ENCODE assay signal across 8 cellular contexts in the genomic region with DNA sequence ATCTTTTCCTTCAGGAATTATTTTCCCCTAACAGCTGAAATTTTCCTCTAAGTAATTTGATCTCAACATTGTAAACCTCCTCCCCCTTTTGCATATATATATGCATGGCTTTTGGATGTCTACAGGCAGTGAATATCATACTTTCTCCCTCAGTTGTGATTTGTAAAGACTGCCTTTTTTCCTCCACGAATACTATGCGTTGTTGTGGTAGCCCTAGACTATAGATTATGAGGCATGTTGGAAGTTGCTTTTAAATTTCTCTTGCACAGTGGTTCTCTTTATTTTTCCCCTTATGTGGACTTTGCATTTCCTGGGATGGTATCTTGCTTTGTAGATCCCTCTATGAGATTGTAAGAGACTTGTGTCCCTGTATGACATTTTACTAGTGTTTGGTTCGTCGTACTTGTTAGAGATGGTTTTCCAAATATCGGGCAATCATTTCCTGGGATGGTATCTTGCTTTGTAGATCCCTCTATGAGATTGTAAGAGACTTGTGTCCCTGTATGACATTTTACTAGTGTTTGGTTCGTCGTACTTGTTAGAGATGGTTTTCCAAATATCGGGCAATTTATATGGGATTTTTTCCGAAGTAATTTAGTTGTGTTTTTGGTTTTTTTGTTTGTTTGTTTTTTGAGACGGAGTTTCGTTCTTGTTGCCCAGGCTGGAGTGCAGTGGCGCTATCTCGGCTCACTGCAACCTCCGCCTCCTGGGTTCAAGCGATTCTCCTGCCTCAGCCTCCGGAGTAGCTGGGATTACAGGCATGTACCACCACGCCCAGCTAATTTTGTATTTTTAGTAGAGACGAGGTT. TPM values are rescaled to one million over a fixed set of nuclear protein-coding genes. Genes with fewer than 3 reads are reported as not detected.
DNase-seq lines count a peak whose midpoint lies in the region; ATAC-seq and TF ChIP-seq lines count a peak whose summit lies in the region.
"Not testable (repeated sequence)": the region's sequence is repeated elsewhere in the genome, so short reads cannot be mapped to it uniquely, and the experiment has no call there.

No MANE protein-coding gene starts in this region.

- not testable (repeated sequence) for ATAC-seq in T-helper 17 cell, right lobe of liver

- H3K4me3 Mint-ChIP-seq in Calu3 (ENCODE audit: low read depth, unreplicated experiment) = peak overlapping the region; percentile 93
- H3K4me3 Mint-ChIP-seq in T-helper 17 cell = peak overlapping the region; percentile 99

- not testable (repeated sequence) for TF ChIP-seq POLR2A in esophagus muscularis mucosa (IDR thresholded peaks at IDR 0.05; ENCODE audit: low read depth); right lobe of liver (IDR thresholded peaks at IDR 0.05); transverse colon (IDR thresholded peaks at IDR 0.05)

- H3K4me2 ChIP-seq in parathyroid adenoma (ENCODE audit: low read length) = peak overlapping the region; percentile 90

- BruUV-seq in Calu3 (replicated peaks; lab: Mats Ljungman, UMichigan) = TSS peak; percentile 19

- TF ChIP-seq CTCF in Calu3 (IDR thresholded peaks at IDR 0.05; ENCODE audit: unreplicated experiment); astrocyte of the cerebellum (IDR thresholded peaks at IDR 0.05; ENCODE audit: low read depth, low read length, missing control alignments); esophagus muscularis mucosa (IDR thresholded peaks at IDR 0.05); right lobe of liver (IDR thresholded peaks at IDR 0.05); parathyroid adenoma (IDR thresholded peaks at IDR 0.05); transverse colon (IDR thresholded peaks at IDR 0.05): not testable (repeated sequence)

- H3K9me3 ChIP-seq in T-helper 17 cell (ENCODE audit: control insufficient read depth, low read length, poor library complexity, severe bottlenecking); esophagus muscularis mucosa; right lobe of liver; parathyroid adenoma (ENCODE audit: control insufficient read depth, low read length); transverse colon: not testable (repeated sequence)

- DNase-seq in Calu3; T-helper 17 cell; astrocyte of the cerebellum (ENCODE audit: low read depth); esophagus muscularis mucosa (ENCODE audit: extremely low spot score); right lobe of liver; transverse colon: not testable (repeated sequence)
- peak; percentile 12 for DNase-seq in KBM-7

- H3K4me1 ChIP-seq in esophagus muscularis mucosa (peaks cover 32 to 68% (median 55%) of the 10 kb centered on the region in 4 donors), right lobe of liver (peaks cover 0 to 35% (median 3%) of the 10 kb centered on the region in 4 donors), parathyroid adenoma (peaks cover 10% of the 10 kb centered on the region), transverse colon (peaks cover 7 to 69% (median 32%) of the 10 kb centered on the region in 4 donors)

- peaks cover 63% of the 10 kb centered on the region for H3K79me2 ChIP-seq in parathyroid adenoma

- whole genome bisulfite sequencing in esophagus muscularis mucosa = 82% methylated on average over 18 of the region's 18 CpGs
- WGBS in right lobe of liver (ENCODE audit: insufficient coverage, low coverage, low lambda C conversion rate, missing lambda C conversion rate) = 62% methylated on average over 13 of the region's 18 CpGs
- WGBS in transverse colon (ENCODE audit: low coverage in 1 of 2), 2 donors = 67 to 69% methylated on average over 10 to 18 of the region's 18 CpGs

- H3K27ac ChIP-seq in esophagus muscularis mucosa (replicated peaks in 1 of 4) = peak overlapping the region; percentile 96 to 98 (median 96)
- H3K27ac ChIP-seq in right lobe of liver = peak overlapping the region in 1 of 3 donors; percentile 88
- not testable (repeated sequence) for H3K27ac ChIP-seq in parathyroid adenoma
- H3K27ac ChIP-seq in transverse colon = peak overlapping the region; percentile 95 to 98 (median 97)

- not testable (repeated sequence) for H3K27me3 ChIP-seq in esophagus muscularis mucosa; right lobe of liver; parathyroid adenoma (ENCODE audit: control insufficient read depth, insufficient read depth, low read length); transverse colon

- not testable (repeated sequence) for H3K9me3 Mint-ChIP-seq in Calu3 (ENCODE audit: low read depth, unreplicated experiment)

- H3K36me3 ChIP-seq in esophagus muscularis mucosa; right lobe of liver; parathyroid adenoma (ENCODE audit: control insufficient read depth, insufficient read depth, low read length); transverse colon: not testable (repeated sequence)

- not testable (repeated sequence) for H3K27me3 Mint-ChIP-seq in Calu3 (ENCODE audit: unreplicated experiment); T-helper 17 cell

- H3K4me1 Mint-ChIP-seq in Calu3 (ENCODE audit: low read depth, unreplicated experiment) (peaks cover 31% of the 10 kb centered on the region), T-helper 17 cell (peaks cover 38% of the 10 kb centered on the region)

- H3K9ac ChIP-seq in parathyroid adenoma = not testable (repeated sequence)

- CTCF ChIA-PET in Calu3 (lab: Charles Lee) = interaction anchor here (0.6 kb wide), 1 partner anchor 60 kb away, joined by 4 read pairs; no protein-coding TSS in a partner anchor

- not testable (repeated sequence) for TF ChIP-seq EP300 in esophagus muscularis mucosa (IDR thresholded peaks at IDR 0.05); transverse colon (IDR thresholded peaks at IDR 0.05; ENCODE audit: low read depth)

- peaks cover 43% of the 10 kb centered on the region for H3K36me3 Mint-ChIP-seq in Calu3 (ENCODE audit: insufficient read depth, unreplicated experiment)
- not testable (repeated sequence) for H3K36me3 Mint-ChIP-seq in T-helper 17 cell (ENCODE audit: low read depth)

- intact Hi-C loops in Calu3 (cut with micrococcal nuclease; ENCODE audit: unreplicated experiment) (loop anchor here (2.0 to 10.0 kb wide), 2 partner anchors 95 to 227 kb away; no protein-coding TSS in a partner anchor), esophagus muscularis mucosa (cut with DNase I) (loop anchor here (5.0 to 10.0 kb wide), 2 partner anchors 54 to 347 kb away; a partner anchor contains a TSS)
- intact Hi-C loops in right lobe of liver (cut with DNase I); transverse colon (cut with DNase I; ENCODE audit: low total_unique reads): not testable (repeated sequence)

- in situ Hi-C loops in KBM-7 (cut with MboI; ENCODE audit: low pct_unique_long_range_greater_than_20kb, low sequenced_read_pairs); astrocyte of the cerebellum (cut with HindIII; ENCODE audit: low sequenced_read_pairs); transverse colon (cut with MboI; ENCODE audit: low pct_ligation_motif_present in 1 of 4, low pct_unique_long_range_greater_than_20kb in 1 of 4, low sequenced_read_pairs in 3 of 4): not testable (repeated sequence)

- peak overlapping the region; percentile 82 for H3K4me3 ChIP-seq in astrocyte of the cerebellum (ENCODE audit: low read depth, low read length)
- H3K4me3 ChIP-seq in esophagus muscularis mucosa = peak overlapping the region; percentile 86 to 99 (median 94)
- H3K4me3 ChIP-seq in right lobe of liver = peak overlapping the region in 2 of 3 donors; percentile 91 to 94
- peak overlapping the region; percentile 71 for H3K4me3 ChIP-seq in parathyroid adenoma (ENCODE audit: low read depth, low read length)
- peak overlapping the region in 3 of 4 donors; percentile 69 to 100 (median 94) for H3K4me3 ChIP-seq in transverse colon

- not testable (repeated sequence) for H2AFZ ChIP-seq in parathyroid adenoma

- H3K27ac Mint-ChIP-seq in Calu3 (ENCODE audit: unreplicated experiment) = peak overlapping the region; percentile 87
- H3K27ac Mint-ChIP-seq in T-helper 17 cell = peak overlapping the region; percentile 99

RNA-seq across cellular contexts. Expression of a gene that starts 2.0 kb away (rescaled TPM):
- total RNA-seq in Calu3 (2022) (43.6 and 47.4 TPM in 2 replicates), T-helper 17 cell (10 to 100 TPM; 19.1 to 23.8 TPM), esophagus muscularis mucosa (10 to 100 TPM; 22.4 to 30.7 (median 25.7) TPM), right lobe of liver (10 to 100 TPM; 18.0 to 26.1 (median 22.9) TPM), transverse colon (10 to 100 TPM; 17.1 to 58.4 (median 44.5) TPM)

RNA-seq across cellular contexts. Expression of a gene that starts 2.3 kb away (rescaled TPM):
- total RNA-seq in Calu3 (2022) = 171 and 177 TPM in 2 replicates
- total RNA-seq in T-helper 17 cell = 100 to 1,000 TPM; 109 to 118 TPM
- 10 to 100 TPM; 47.8 to 60.7 (median 57.5) TPM for total RNA-seq in esophagus muscularis mucosa
- 10 to 100 TPM; 26.2 to 61.8 (median 34.5) TPM for total RNA-seq in right lobe of liver
- 100 to 1,000 TPM in 3 of 4 donors, 10 to 100 TPM in 1; 95.7 to 185 (median 120) TPM for total RNA-seq in transverse colon

RNA-seq across cellular contexts. Expression of a gene that starts 57.0 kb away (rescaled TPM):
- total RNA-seq in Calu3 (2022) (32.6 and 33.3 TPM in 2 replicates), T-helper 17 cell (10 to 100 TPM; 37.0 to 39.6 TPM), esophagus muscularis mucosa (10 to 100 TPM; 58.1 to 77.4 (median 66.9) TPM), right lobe of liver (10 to 100 TPM; 19.3 to 26.8 (median 22.0) TPM), transverse colon (10 to 100 TPM; 10.3 to 39.6 (median 36.5) TPM)
